ENCODE assay signal across 7 cellular contexts in the genomic region with DNA sequence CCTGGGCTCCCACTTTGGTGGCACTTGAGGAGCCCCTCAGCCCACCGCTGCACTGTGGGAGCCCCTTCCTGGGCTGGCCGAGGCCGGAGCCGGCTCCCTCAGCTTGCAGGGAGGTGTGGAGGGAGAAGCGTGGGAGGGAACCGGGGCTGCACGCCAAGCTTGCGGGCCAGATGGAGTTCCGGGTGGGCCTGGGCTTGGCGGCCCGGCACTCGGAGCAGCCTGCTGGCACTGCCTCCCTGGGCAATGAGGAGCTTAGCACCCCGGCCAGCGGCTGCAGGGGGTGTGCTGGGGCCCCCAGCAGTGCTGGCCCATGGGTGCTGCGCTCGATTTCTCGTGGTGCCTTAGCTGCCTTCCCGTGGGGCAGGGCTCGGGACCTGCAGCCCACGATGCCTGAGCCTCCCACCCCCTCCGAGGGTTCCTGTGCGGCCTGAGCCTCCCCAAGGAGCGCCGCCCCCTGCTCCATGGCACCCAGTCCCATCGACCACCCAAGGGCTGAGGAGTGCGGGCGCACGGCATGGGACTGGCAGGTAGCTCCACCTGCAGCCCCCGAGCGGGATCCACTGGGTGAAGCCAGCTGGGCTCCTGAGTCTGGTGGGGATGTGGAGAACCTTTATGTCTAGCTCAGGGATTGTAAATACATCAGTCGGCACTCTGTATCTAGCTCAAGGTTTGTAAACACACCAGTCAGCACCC.
DNase-seq lines count a peak whose midpoint lies in the region; ATAC-seq, FAIRE-seq and TF ChIP-seq lines count a peak whose summit lies in the region.
"Not testable (repeated sequence)": the region's sequence is repeated elsewhere in the genome, so short reads cannot be mapped to it uniquely, and the experiment has no call there.

No MANE protein-coding gene starts in this region.

- H2AK5ac ChIP-seq in mesenchymal stem cell (ENCODE audit: low read length, severe bottlenecking) = not testable (repeated sequence)

- H3K4ac ChIP-seq in mesenchymal stem cell (ENCODE audit: low read depth in 1 of 2, low read length in 2 of 2) = not testable (repeated sequence)

- WGBS in mesenchymal stem cell = 97% methylated on average over 29 of the region's 31 CpGs
- WGBS in sigmoid colon, 2 donors = 95 to 97% methylated on average over 31 of the region's 31 CpGs
- WGBS in spleen, 5 donors = 93 to 99% (median 93%) methylated on average over 27 to 31 of the region's 31 CpGs

- not testable (repeated sequence) for H3K9me3 ChIP-seq in kidney (ENCODE audit: control insufficient read depth in 1 of 2, low read length in 2 of 2); mesenchymal stem cell (ENCODE audit: control insufficient read depth, low read length); sigmoid colon; spleen

- not testable (repeated sequence) for H3K14ac ChIP-seq in mesenchymal stem cell (ENCODE audit: low read length in 2 of 2)

- not testable (repeated sequence) for H3K36me3 Mint-ChIP-seq in nephron progenitor cell (ENCODE audit: low read depth)

- not testable (repeated sequence) for H2BK5ac ChIP-seq in mesenchymal stem cell (ENCODE audit: low read depth, low read length, poor library complexity, severe bottlenecking)

- H3K27me3 Mint-ChIP-seq in nephron progenitor cell (ENCODE audit: low read depth, poor library complexity) = not testable (repeated sequence)

- H3K36me3 ChIP-seq in kidney (ENCODE audit: control insufficient read depth in 1 of 2, insufficient read depth in 2 of 2, low read length in 2 of 2); mesenchymal stem cell (ENCODE audit: control insufficient read depth in 1 of 2, insufficient read depth in 2 of 2, low read depth in 1 of 2, low read length in 2 of 2); sigmoid colon; spleen: not testable (repeated sequence)

- not testable (repeated sequence) for H3K9ac ChIP-seq in kidney (ENCODE audit: low read length in 2 of 2); mesenchymal stem cell (ENCODE audit: low read length)

- not testable (repeated sequence) for H3K4me1 ChIP-seq in kidney (ENCODE audit: control insufficient read depth in 1 of 2, insufficient read depth in 1 of 2, low read depth in 1 of 2, low read length in 2 of 2); mesenchymal stem cell (ENCODE audit: control insufficient read depth, insufficient read depth, low read depth, low read length); spleen
- H3K4me1 ChIP-seq in sigmoid colon = peaks cover 0 to 24% (median 8%) of the 10 kb centered on the region in 4 donors

- not testable (repeated sequence) for TF ChIP-seq CTCF in kidney (IDR thresholded peaks at IDR 0.05; ENCODE audit: borderline replicate concordance, extremely low read depth, insufficient read depth); nephron progenitor cell (IDR thresholded peaks at IDR 0.05); sigmoid colon (IDR thresholded peaks at IDR 0.05); spleen (IDR thresholded peaks at IDR 0.05 in 8 of 11, conservative IDR thresholded peaks at IDR 0.05 in 3 of 11)

- FAIRE-seq in kidney (lab: Jason Lieb, UNC) = not testable (repeated sequence)

- H3K27me3 ChIP-seq in mesenchymal stem cell (ENCODE audit: control insufficient read depth in 1 of 2, insufficient read depth in 1 of 2, low read length in 2 of 2); sigmoid colon; spleen (replicated peaks in 1 of 7): not testable (repeated sequence)

- not testable (repeated sequence) for H2AFZ ChIP-seq in mesenchymal stem cell (ENCODE audit: low read depth, low read length)

- H3K9me3 Mint-ChIP-seq in nephron progenitor cell = peaks cover 17% of the 10 kb centered on the region

- not testable (repeated sequence) for H2BK120ac ChIP-seq in mesenchymal stem cell (ENCODE audit: low read depth, low read length)

- peak overlapping the region in 1 of 2 experiments; percentile 54 for H2BK12ac ChIP-seq in mesenchymal stem cell (ENCODE audit: low read length in 2 of 2)

- TF ChIP-seq EP300 in sigmoid colon (IDR thresholded peaks at IDR 0.05) = not testable (repeated sequence)

- peak overlapping the region; percentile 15 for H4K91ac ChIP-seq in mesenchymal stem cell (ENCODE audit: low read length)

- not testable (repeated sequence) for H3K4me2 ChIP-seq in mesenchymal stem cell (ENCODE audit: low read length, poor library complexity, severe bottlenecking)

- not testable (repeated sequence) for H3K23ac ChIP-seq in mesenchymal stem cell (ENCODE audit: low read length in 2 of 2)

- ATAC-seq in Right ventricle myocardium inferior = not testable (repeated sequence)

- DNase-seq in activated gamma-delta T cell (lab: John Stamatoyannopoulos, UW) (peak; percentile 5), Right ventricle myocardium inferior (ENCODE audit: missing footprints) (peak; percentile 41), kidney (peak; percentile 62), sigmoid colon (peak; percentile 57), spleen (peak; percentile 57)
- DNase-seq in mesenchymal stem cell, nephron progenitor cell: not testable (repeated sequence)

- not testable (repeated sequence) for H3K79me1 ChIP-seq in mesenchymal stem cell (replicated peaks; ENCODE audit: low read length, poor library complexity, severe bottlenecking)

- H4K8ac ChIP-seq in mesenchymal stem cell (ENCODE audit: low read length) = peak overlapping the region; percentile 41

- not testable (repeated sequence) for H3K27ac ChIP-seq in kidney (ENCODE audit: low read depth in 2 of 2, low read length in 2 of 2); mesenchymal stem cell (ENCODE audit: low read length, poor library complexity, severe bottlenecking); sigmoid colon; spleen

- not testable (repeated sequence) for H3K4me3 Mint-ChIP-seq in nephron progenitor cell

- H2BK15ac ChIP-seq in mesenchymal stem cell (ENCODE audit: low read depth, poor library complexity, severe bottlenecking) = peak overlapping the region; percentile 52

- peak overlapping the region; percentile 61 for H3K27ac Mint-ChIP-seq in nephron progenitor cell

- H3K4me3 ChIP-seq in kidney (ENCODE audit: low read length in 2 of 2); mesenchymal stem cell (ENCODE audit: insufficient read depth in 1 of 2, low read depth in 1 of 2, low read length in 2 of 2); sigmoid colon; spleen: not testable (repeated sequence)

- H3K18ac ChIP-seq in mesenchymal stem cell (ENCODE audit: low read depth in 1 of 2, low read length in 2 of 2) = peak overlapping the region; percentile 40 to 75

- H3K4me1 Mint-ChIP-seq in nephron progenitor cell = peaks cover 43% of the 10 kb centered on the region

- intact Hi-C loops in Right ventricle myocardium inferior (cut with DNase I); kidney (cut with DNase I); sigmoid colon (cut with DNase I); spleen (cut with DNase I; ENCODE audit: low total_unique reads): not testable (repeated sequence)

- not testable (repeated sequence) for TF ChIP-seq POLR2A in sigmoid colon (IDR thresholded peaks at IDR 0.05); spleen (IDR thresholded peaks at IDR 0.05)
